23 cellular contexts compared by ENCODE assay signal in genomic region chr10:74275755-74276154, GRCh38.
"Had no signal": no experiment of that assay in that cellular context is flagged by ENCODE, and none has a peak within 500 bp of the region (broad histone marks: within the 10 kb centered on the region; RNA-seq: fewer than 3 reads in every experiment).

No MANE protein-coding gene starts in this region.

- H3K9me3 ChIP-seq: left ventricle myocardium inferior, ovary, right atrium auricular region, right lobe of liver, stomach, transverse colon, upper lobe of right lung had no signal

- H3K27ac ChIP-seq: heart left ventricle, left ventricle myocardium inferior, ovary, right atrium auricular region, right lobe of liver, stomach, transverse colon, upper lobe of right lung had no signal

- H3K27me3 ChIP-seq: heart left ventricle, ovary, right atrium auricular region, right lobe of liver, stomach, transverse colon, upper lobe of right lung had no signal

- H3K36me3 ChIP-seq: heart left ventricle, left ventricle myocardium inferior, ovary, right atrium auricular region, right lobe of liver, stomach, transverse colon, upper lobe of right lung had no signal

- H3K9me3 Mint-ChIP-seq: immature natural killer cell; mesothelial cell of epicardium; naive thymus-derived CD4-positive, alpha-beta T cell; natural killer cell treated with Interleukin-12 subunit alpha and Interleukin-12 subunit beta and Interleukin-15 and Interleukin-18, amount 100 ng/mL, for 72 hours; stimulated activated naive B cell treated with anti-CD40 and anti-IgM and Interleukin-4, amounts not matched to agents 10 μg/mL and 1 μg/mL and 100 μg/mL, for 72 hours had no signal

- H3K4me3 ChIP-seq: heart left ventricle, left ventricle myocardium inferior, lung, ovary, right atrium auricular region, right lobe of liver, stomach, transverse colon, upper lobe of right lung had no signal

- H3K27ac Mint-ChIP-seq: immature natural killer cell; natural killer cell treated with Interleukin-12 subunit alpha and Interleukin-12 subunit beta and Interleukin-15 and Interleukin-18, amount 100 ng/mL, for 72 hours had no signal

- H3K4me3 Mint-ChIP-seq: immature natural killer cell; mesothelial cell of epicardium; naive thymus-derived CD4-positive, alpha-beta T cell; natural killer cell treated with Interleukin-12 subunit alpha and Interleukin-12 subunit beta and Interleukin-15 and Interleukin-18, amount 100 ng/mL, for 72 hours; stimulated activated naive B cell treated with anti-CD40 and anti-IgM and Interleukin-4, amounts not matched to agents 10 μg/mL and 1 μg/mL and 100 μg/mL, for 72 hours had no signal

- H3K4me1 Mint-ChIP-seq: immature natural killer cell had no signal

- H3K27me3 Mint-ChIP-seq: naive thymus-derived CD4-positive, alpha-beta T cell; natural killer cell treated with Interleukin-12 subunit alpha and Interleukin-12 subunit beta and Interleukin-15 and Interleukin-18, amount 100 ng/mL, for 72 hours; progenitor cell of endocrine pancreas; stimulated activated naive B cell treated with anti-CD40 and anti-IgM and Interleukin-4, amounts not matched to agents 10 μg/mL and 1 μg/mL and 100 μg/mL, for 72 hours had no signal

- DNase-seq: heart left ventricle; hippocampal formation; immature natural killer cell; kidney; left ventricle myocardium inferior; mesendoderm; naive thymus-derived CD4-positive, alpha-beta T cell; ovary; right lobe of liver; stimulated activated CD4-positive, alpha-beta T cell treated with anti-CD3 and anti-CD28 coated beads, Interleukin-12 subunit alpha, Interleukin-12 subunit beta, amount 100 ng/mL, for 4 hours; stimulated activated CD4-positive, alpha-beta T cell treated with anti-CD3 and anti-CD28 coated beads, Interleukin-15, amount 100 ng/mL, for 24 hours; stimulated activated CD4-positive, alpha-beta T cell treated with anti-CD3 and anti-CD28 coated beads, Interleukin-2, amount 100 ng/mL, for 24 hours; stimulated activated CD4-positive, alpha-beta T cell treated with anti-CD3 and anti-CD28 coated beads, Interleukin-4, amount 100 ng/mL, for 1 hour; stimulated activated naive B cell treated with anti-CD40 and anti-IgM and Interleukin-4, amounts not matched to agents 10 μg/mL and 1 μg/mL and 100 μg/mL, for 72 hours; stimulated activated naive CD8-positive, alpha-beta T cell treated with anti-CD3 and anti-CD28 coated beads, Interleukin-15, Interleukin-2, amounts not matched to agents 100 U/mL and 50 U/mL, for 24 hours; stomach; transverse colon; upper lobe of right lung had no signal

- H3K36me3 Mint-ChIP-seq: immature natural killer cell; mesothelial cell of epicardium; natural killer cell treated with Interleukin-12 subunit alpha and Interleukin-12 subunit beta and Interleukin-15 and Interleukin-18, amount 100 ng/mL, for 72 hours had no signal

- ATAC-seq: heart left ventricle; naive thymus-derived CD4-positive, alpha-beta T cell; natural killer cell treated with Interleukin-12 subunit alpha and Interleukin-12 subunit beta and Interleukin-15 and Interleukin-18, amount 100 ng/mL, for 72 hours; right lobe of liver; stimulated activated naive B cell treated with anti-CD40 and anti-IgM and Interleukin-4, amounts not matched to agents 10 μg/mL and 1 μg/mL and 100 μg/mL, for 72 hours; stimulated activated naive CD8-positive, alpha-beta T cell treated with anti-CD3 and anti-CD28 coated beads, Interleukin-15, Interleukin-2, amounts not matched to agents 100 U/mL and 50 U/mL, for 24 hours; upper lobe of right lung had no signal

- H3K4me1 ChIP-seq: right atrium auricular region, right lobe of liver, stomach, upper lobe of right lung had no signal
